ENCODE assay signal across 27 cellular contexts in the genomic region with DNA sequence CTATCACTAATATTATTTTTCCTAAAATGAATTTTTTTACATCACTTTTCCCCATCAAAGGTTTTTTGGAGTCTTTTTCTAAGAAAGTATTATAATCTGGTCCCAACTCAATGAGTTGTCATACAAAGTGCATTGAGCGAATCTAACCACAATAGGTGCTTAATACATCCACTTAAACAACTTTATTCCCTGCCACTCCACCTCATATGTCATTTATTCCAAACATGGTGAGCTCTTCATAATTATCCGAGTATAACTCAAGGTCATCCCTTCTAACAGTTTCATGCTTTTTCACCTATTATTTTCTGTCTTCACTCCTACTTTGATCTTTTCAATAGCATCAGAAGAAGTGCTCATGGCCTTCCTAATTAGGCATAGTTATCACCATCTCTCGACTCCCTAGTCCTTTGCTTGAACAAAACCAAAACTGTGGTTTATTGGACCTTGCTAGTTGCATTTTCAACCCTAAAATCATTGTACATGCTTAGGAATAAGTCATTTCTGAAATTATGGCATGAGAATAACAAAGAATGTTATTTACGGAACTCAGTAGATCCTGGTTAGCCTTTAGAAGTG.
"Had no signal": no experiment of that assay in that cellular context is flagged by ENCODE, and none has a peak within 500 bp of the region (broad histone marks: within the 10 kb centered on the region; RNA-seq: fewer than 3 reads in every experiment).

No MANE protein-coding gene starts in this region.

- H3K9me3 Mint-ChIP-seq: type B pancreatic cell had no signal

- H3K27me3 Mint-ChIP-seq: naive B cell; stimulated activated memory B cell treated with anti-CD40 and anti-IgM and Interleukin-4, amounts not matched to agents 10 μg/mL and 1 μg/mL and 100 μg/mL, for 72 hours; stimulated activated naive CD8-positive, alpha-beta T cell treated with anti-CD3 and anti-CD28 coated beads, Interleukin-15, amount 100 ng/mL, for 72 hours had no signal

- H3K4me1 Mint-ChIP-seq: mesothelial cell of epicardium; naive B cell; natural killer cell; nephron progenitor cell; neural progenitor cell; stimulated activated memory B cell treated with anti-CD40 and anti-IgM and Interleukin-4, amounts not matched to agents 10 μg/mL and 1 μg/mL and 100 μg/mL, for 72 hours; stimulated activated naive CD8-positive, alpha-beta T cell treated with anti-CD3 and anti-CD28 coated beads, Interleukin-15, amount 100 ng/mL, for 72 hours had no signal

- H3K4me3 ChIP-seq: left ventricle myocardium inferior, lung, neural progenitor cell, ovary, right atrium auricular region, right lobe of liver, smooth muscle cell, tibial nerve, uterus had no signal

- H3K27ac Mint-ChIP-seq: mesothelial cell of epicardium; naive B cell; natural killer cell; nephron progenitor cell; neural progenitor cell; progenitor cell of endocrine pancreas; stimulated activated memory B cell treated with anti-CD40 and anti-IgM and Interleukin-4, amounts not matched to agents 10 μg/mL and 1 μg/mL and 100 μg/mL, for 72 hours; stimulated activated naive CD8-positive, alpha-beta T cell treated with anti-CD3 and anti-CD28 coated beads, Interleukin-15, amount 100 ng/mL, for 72 hours; type B pancreatic cell had no signal

- H3K4me2 ChIP-seq: neural progenitor cell, smooth muscle cell had no signal

- H3K9ac ChIP-seq: neural progenitor cell had no signal

- DNase-seq: islet precursor cell; left ventricle myocardium inferior; mesendoderm; naive B cell; natural killer cell; nephron progenitor cell; occipital lobe; ovary; right lobe of liver; stimulated activated CD4-positive, alpha-beta T cell treated with anti-CD3 and anti-CD28 coated beads, Interleukin-1b, Interleukin-23, amount 100 ng/mL, for 48 hours; stimulated activated CD4-positive, alpha-beta T cell treated with anti-CD3 and anti-CD28 coated beads, Interleukin-2, amount 100 ng/mL, for 48 hours; stimulated activated CD4-positive, alpha-beta T cell treated with anti-CD3 and anti-CD28 coated beads, Interleukin-4, amount 100 ng/mL, for 4 hours; stimulated activated CD8-positive, alpha-beta memory T cell treated with anti-CD3 and anti-CD28 coated beads, Interleukin-4, amount 100 ng/mL, for 48 hours; stimulated activated naive CD4-positive, alpha-beta T cell treated with Interleukin-2 at 50 U/mL for 16 hours; stimulated activated naive CD8-positive, alpha-beta T cell treated with anti-CD3 and anti-CD28 coated beads, Interleukin-15, amount 100 ng/mL, for 72 hours; substantia nigra; uterus had no signal

- H3K27ac ChIP-seq: left ventricle myocardium inferior, neural progenitor cell, neutrophil, ovary, right atrium auricular region, right lobe of liver, tibial nerve, uterus had no signal

- H3K36me3 Mint-ChIP-seq: mesothelial cell of epicardium; naive B cell; natural killer cell; neural progenitor cell; stimulated activated memory B cell treated with anti-CD40 and anti-IgM and Interleukin-4, amounts not matched to agents 10 μg/mL and 1 μg/mL and 100 μg/mL, for 72 hours; type B pancreatic cell had no signal

- H3K36me3 ChIP-seq: left ventricle myocardium inferior, neural progenitor cell, neutrophil, ovary, right atrium auricular region, right lobe of liver, tibial nerve, uterus had no signal

- H3K27me3 ChIP-seq: neural progenitor cell, neutrophil, right atrium auricular region, right lobe of liver, tibial nerve, uterus had no signal

- H3K4me1 ChIP-seq: left ventricle myocardium inferior, neural progenitor cell, right atrium auricular region, right lobe of liver, tibial nerve, uterus had no signal

- H3K9me3 ChIP-seq: ovary, right atrium auricular region, uterus had no signal

- H2AFZ ChIP-seq: neural progenitor cell had no signal

- H3K4me3 Mint-ChIP-seq: mesothelial cell of epicardium; naive B cell; natural killer cell; nephron progenitor cell; neural progenitor cell; stimulated activated memory B cell treated with anti-CD40 and anti-IgM and Interleukin-4, amounts not matched to agents 10 μg/mL and 1 μg/mL and 100 μg/mL, for 72 hours; stimulated activated naive CD8-positive, alpha-beta T cell treated with anti-CD3 and anti-CD28 coated beads, Interleukin-15, amount 100 ng/mL, for 72 hours; type B pancreatic cell had no signal
